Comparison of ENCODE assay signal across 8 cellular contexts in the genomic region with DNA sequence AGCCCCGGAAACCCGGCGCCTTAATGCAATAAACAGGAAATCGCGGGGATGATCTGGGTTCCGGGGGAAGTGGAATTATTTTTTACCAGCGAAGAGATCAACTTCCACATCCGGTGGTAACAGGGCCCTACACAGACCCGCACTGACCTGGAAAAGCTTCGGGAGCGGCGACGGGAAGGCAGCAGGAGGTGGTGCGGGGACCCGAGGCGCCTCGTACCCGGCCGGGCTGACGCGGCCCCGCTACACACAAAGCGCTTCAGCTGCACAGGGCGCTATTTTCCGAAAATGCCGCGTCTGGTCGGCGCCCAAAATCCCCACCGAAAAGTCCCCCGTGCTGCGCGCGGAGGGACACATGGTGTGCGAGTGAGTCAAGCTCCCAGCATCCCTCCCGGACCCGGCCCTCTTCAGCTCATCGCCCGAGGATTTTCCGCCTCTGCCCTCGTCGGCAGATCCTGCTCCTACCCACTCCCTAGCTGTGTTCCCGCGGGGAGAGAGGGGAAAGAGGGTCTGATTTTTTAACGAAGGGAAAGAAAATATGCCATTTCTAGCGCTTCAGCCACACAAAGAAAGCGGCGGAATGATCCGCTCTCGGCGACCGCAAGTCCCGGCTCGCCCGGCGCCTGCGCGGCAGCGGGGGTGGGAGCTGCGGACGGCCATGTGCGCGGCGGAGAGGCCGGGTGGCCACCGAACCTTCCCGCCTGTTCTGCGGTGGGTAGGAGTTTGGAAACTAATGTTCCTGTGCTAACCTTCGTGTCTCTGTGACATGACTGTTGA. TPM values are rescaled to one million over a fixed set of nuclear protein-coding genes. Genes with fewer than 3 reads are reported as not detected.
DNase-seq lines count a peak whose midpoint lies in the region; ATAC-seq, FAIRE-seq and TF ChIP-seq lines count a peak whose summit lies in the region.

GABPB1 (minus strand) TSS at position 361 of the 774 bp plus-strand sequence. CDS start 45,400 bp downstream, outside the sequence.

- peaks cover 26% of the 10 kb centered on the region for H3K36me3 Mint-ChIP-seq in CD4-positive, CD25-positive, alpha-beta regulatory T cell
- peaks cover 47% of the 10 kb centered on the region for H3K36me3 Mint-ChIP-seq in activated CD8-positive, alpha-beta memory T cell treated with anti-CD3 and anti-CD28 coated beads, Interleukin-2, amount 10 ng/mL, durations not matched to agents 7 days and 5 days

- H3K9me3 Mint-ChIP-seq in CD4-positive, CD25-positive, alpha-beta regulatory T cell: peaks cover 0 to 3% (median 0%) of the 10 kb centered on the region in 7 donors
- no peaks in the 10 kb centered on the region for H3K9me3 Mint-ChIP-seq in activated CD8-positive, alpha-beta memory T cell treated with anti-CD3 and anti-CD28 coated beads, Interleukin-2, amount 10 ng/mL, durations not matched to agents 7 days and 5 days (ENCODE audit: low read depth)

- H3K79me1 ChIP-seq in H1 (ENCODE audit: low read depth, low read length) (peaks cover 3% of the 10 kb centered on the region; the same call in 1 of the 2 replicates), mesendoderm (ENCODE audit: low read length) (no peaks in the 10 kb centered on the region)

- no peak; a peak in 1 of 3 replicates for TF ChIP-seq EP300 in H1 (IDR thresholded peaks at IDR 0.05; ENCODE audit: borderline replicate concordance in 1 of 2, low read depth in 2 of 2, low read length in 2 of 2)

- no peaks in the 10 kb centered on the region for H3K9me3 ChIP-seq in CD4-positive, CD25-positive, alpha-beta regulatory T cell (ENCODE audit: control insufficient read depth in 2 of 2, low read length in 2 of 2)
- H3K9me3 ChIP-seq in H1 (ENCODE audit: insufficient read depth in 2 of 2, low read depth in 1 of 2, low read length in 1 of 2): no peaks in the 10 kb centered on the region

- peak; percentile 47 to 51 for ATAC-seq in CD4-positive, CD25-positive, alpha-beta regulatory T cell (ENCODE audit: low read depth in 2 of 2)
- ATAC-seq in GM19467 (IDR thresholded peaks at IDR 0.05; ENCODE audit: unreplicated experiment): peak; percentile 43
- peak; percentile 46 for ATAC-seq in activated CD8-positive, alpha-beta memory T cell treated with anti-CD3 and anti-CD28 coated beads, Interleukin-2, amount 10 ng/mL, durations not matched to agents 7 days and 5 days

- H2BK120ac ChIP-seq in H1 (replicated peaks; ENCODE audit: low read depth, low read length): peak within 1 kb of the TSS; percentile 58
- H2BK120ac ChIP-seq in mesendoderm (ENCODE audit: low read depth, low read length): peak within 1 kb of the TSS; percentile 50

- no peak for FAIRE-seq in H1 (lab: Jason Lieb, UNC)

- peaks cover 30 to 76% of the 10 kb centered on the region in 2 experiments for H3K79me2 ChIP-seq in H1 (ENCODE audit: control insufficient read depth in 1 of 2, insufficient read depth in 2 of 2, low read length in 2 of 2)
- peaks cover 65% of the 10 kb centered on the region for H3K79me2 ChIP-seq in mesendoderm (ENCODE audit: control insufficient read depth, insufficient read depth, low read length)

- TF ChIP-seq RAD21 in H1 (IDR thresholded peaks at IDR 0.05 in 1 of 2, conservative IDR thresholded peaks at IDR 0.05 in 1 of 2; ENCODE audit: low read depth in 2 of 2, low read length in 2 of 2): no peak

- peaks cover 0 to 1% of the 10 kb centered on the region in 2 experiments for H4K20me1 ChIP-seq in H1 (replicated peaks in 1 of 2; ENCODE audit: control insufficient read depth in 1 of 2, insufficient read depth in 2 of 2, low read length in 2 of 2)

- H2BK20ac ChIP-seq in H1 (ENCODE audit: low read length): peak within 1 kb of the TSS; percentile 61; the same call in 1 of the 2 replicates

- H2AFZ ChIP-seq in H1 (ENCODE audit: low read length): peak within 1 kb of the TSS; percentile 93

- H2BK5ac ChIP-seq in H1 (ENCODE audit: low read depth, low read length) (peak within 1 kb of the TSS; percentile 99), mesendoderm (ENCODE audit: low read length) (peak within 1 kb of the TSS; percentile 91)

- H3K14ac ChIP-seq in H1 (ENCODE audit: insufficient read length): peak within 1 kb of the TSS; percentile 44

- POLR2A ChIA-PET in H1 (lab: Charles Lee; ENCODE audit: partially characterized antibody): interaction anchor here (0.6 to 5.0 kb wide), 38 partner anchors 8 to 1272 kb away, joined by 3 to 34 read pairs (median 4); partner anchors contain the start of genes SLC27A2, TRPM7 and USP8

- peak within 1 kb of the TSS; percentile 99 for H3K4me3 ChIP-seq in CD4-positive, CD25-positive, alpha-beta regulatory T cell (ENCODE audit: low read depth, low read length)
- peak within 1 kb of the TSS; percentile 86 to 95 (median 92) for H3K4me3 ChIP-seq in H1 (ENCODE audit: extremely low read depth in 1 of 4, insufficient read depth in 2 of 4, low read depth in 3 of 4, low read length in 4 of 4)
- H3K4me3 ChIP-seq in mesendoderm (ENCODE audit: low read length): peak within 1 kb of the TSS; percentile 98

- H3K23me2 ChIP-seq in H1 (ENCODE audit: low read depth, low read length): 0 out of 2 replicates have a peak, but pooled peaks cover 2% of the 10 kb centered on the region

- H2BK12ac ChIP-seq in H1 (ENCODE audit: low read depth, low read length): peak within 1 kb of the TSS; percentile 92; the same call in 1 of the 2 replicates

- peak; percentile 86 to 97 for TF ChIP-seq POLR2A in H1 (IDR thresholded peaks at IDR 0.05; ENCODE audit: control extremely low read depth in 1 of 2, low read depth in 2 of 2, low read length in 2 of 2)

- WGBS in H1 (ENCODE audit: extremely low coverage in 1 of 2, insufficient coverage in 1 of 2, insufficient read length in 1 of 2, insufficient replicate concordance in 2 of 2, low coverage in 1 of 2, low lambda C conversion rate in 2 of 2, missing lambda C conversion rate in 1 of 2), 2 experiments: 1% methylated on average over 57 of the region's 69 CpGs; no CpG with 5 or more reads in 1 of the 2 experiments
- no CpG with 5 or more reads among the region's 69 CpGs for WGBS in mesendoderm (ENCODE audit: extremely low coverage, insufficient coverage, low lambda C conversion rate)

- TF ChIP-seq CTCF in H1 (IDR thresholded peaks at IDR 0.05; ENCODE audit: control extremely low read depth in 1 of 3, insufficient read depth in 1 of 3, low read depth in 1 of 3, low read length in 3 of 3): no peak

- no peak within 1 kb of the TSS for H2BK15ac ChIP-seq in H1 (ENCODE audit: low read length)
- H2BK15ac ChIP-seq in mesendoderm (replicated peaks; ENCODE audit: low read depth): no peak within 1 kb of the TSS

- H4K5ac ChIP-seq in H1 (ENCODE audit: insufficient read length, low read depth, low read length) (peak within 1 kb of the TSS; percentile 97), mesendoderm (ENCODE audit: low read length) (peak within 1 kb of the TSS; percentile 90)

- H3K23ac ChIP-seq in H1 (ENCODE audit: insufficient read length) (no peak within 1 kb of the TSS), mesendoderm (ENCODE audit: low read length) (peak within 1 kb of the TSS; percentile 31)

- peak within 1 kb of the TSS; percentile 99 for H3K27ac Mint-ChIP-seq in CD4-positive, CD25-positive, alpha-beta regulatory T cell
- peak within 1 kb of the TSS; percentile 97 for H3K27ac Mint-ChIP-seq in activated CD8-positive, alpha-beta memory T cell treated with anti-CD3 and anti-CD28 coated beads, Interleukin-2, amount 10 ng/mL, durations not matched to agents 7 days and 5 days

- CTCF ChIA-PET in activated CD8-positive, alpha-beta memory T cell treated with anti-CD3 and anti-CD28 coated beads, Interleukin-2, amount 10 ng/mL, durations not matched to agents 7 days and 5 days (lab: Charles Lee): interaction anchor here (0.8 to 1.2 kb wide), 4 partner anchors 70 to 554 kb away, joined by 3 to 4 read pairs (median 3); partner anchors contain the start of genes AP4E1 and USP8
- CTCF ChIA-PET in H1 (lab: Charles Lee; ENCODE audit: partially characterized antibody): interaction anchor here (1.0 kb wide), 1 partner anchor 9 kb away, joined by 3 read pairs; no protein-coding TSS in a partner anchor

- H3K27me3 ChIP-seq in CD4-positive, CD25-positive, alpha-beta regulatory T cell (ENCODE audit: control insufficient read depth, insufficient read depth, low read length): no peaks in the 10 kb centered on the region
- no peaks in the 10 kb centered on the region for H3K27me3 ChIP-seq in H1 (replicated peaks in 1 of 4; ENCODE audit: control insufficient read depth in 3 of 4, extremely low read depth in 1 of 4, insufficient read depth in 3 of 4, low read length in 3 of 4)
- H3K27me3 ChIP-seq in mesendoderm (ENCODE audit: insufficient read depth, low read length, poor library complexity): no peaks in the 10 kb centered on the region

- H3K56ac ChIP-seq in H1 (replicated peaks; ENCODE audit: insufficient read length, low read depth, low read length): peak within 1 kb of the TSS; percentile 95
- peak within 1 kb of the TSS; percentile 88 for H3K56ac ChIP-seq in mesendoderm (ENCODE audit: low read length)

- peak within 1 kb of the TSS; percentile 95 to 99 (median 98) for H3K4me3 Mint-ChIP-seq in CD4-positive, CD25-positive, alpha-beta regulatory T cell
- peak within 1 kb of the TSS; percentile 85 for H3K4me3 Mint-ChIP-seq in activated CD8-positive, alpha-beta memory T cell treated with anti-CD3 and anti-CD28 coated beads, Interleukin-2, amount 10 ng/mL, durations not matched to agents 7 days and 5 days

- H3K27me3 Mint-ChIP-seq in CD4-positive, CD25-positive, alpha-beta regulatory T cell: peaks cover 10% of the 10 kb centered on the region
- H3K27me3 Mint-ChIP-seq in activated CD8-positive, alpha-beta memory T cell treated with anti-CD3 and anti-CD28 coated beads, Interleukin-2, amount 10 ng/mL, durations not matched to agents 7 days and 5 days: no peaks in the 10 kb centered on the region

- H3K9ac ChIP-seq in H1 (replicated peaks in 1 of 4; ENCODE audit: extremely low read depth in 1 of 4, low read depth in 3 of 4, low read length in 3 of 4) (peak within 1 kb of the TSS; percentile 92 to 100 (median 98)), mesendoderm (ENCODE audit: low read length) (peak within 1 kb of the TSS; percentile 80)

- H3K36me3 ChIP-seq in CD4-positive, CD25-positive, alpha-beta regulatory T cell (ENCODE audit: control insufficient read depth, insufficient read depth, low read length): no peaks in the 10 kb centered on the region
- H3K36me3 ChIP-seq in H1 (ENCODE audit: control insufficient read depth in 2 of 4, insufficient read depth in 4 of 4, low read length in 3 of 4): peaks cover 0 to 14% (median 3%) of the 10 kb centered on the region in 4 experiments; a peak in 3 of 8 replicates
- H3K36me3 ChIP-seq in mesendoderm (ENCODE audit: control insufficient read depth, insufficient read depth, low read length): no peaks in the 10 kb centered on the region

- peak within 1 kb of the TSS; percentile 86 for H4K91ac ChIP-seq in H1 (replicated peaks; ENCODE audit: insufficient read length, low read length)

- peaks cover 27 to 61% (median 50%) of the 10 kb centered on the region in 4 donors for H3K4me1 Mint-ChIP-seq in CD4-positive, CD25-positive, alpha-beta regulatory T cell
- peaks cover 49% of the 10 kb centered on the region for H3K4me1 Mint-ChIP-seq in activated CD8-positive, alpha-beta memory T cell treated with anti-CD3 and anti-CD28 coated beads, Interleukin-2, amount 10 ng/mL, durations not matched to agents 7 days and 5 days

- H3K4ac ChIP-seq in H1 (replicated peaks; ENCODE audit: insufficient read length, low read depth, low read length) (peak within 1 kb of the TSS; percentile 70), mesendoderm (ENCODE audit: low read depth, low read length) (peak within 1 kb of the TSS; percentile 99)

- H3K4me2 ChIP-seq in H1 (ENCODE audit: insufficient read depth in 1 of 2, low read depth in 2 of 2, low read length in 2 of 2): peak within 1 kb of the TSS; percentile 79
- H3K4me2 ChIP-seq in mesendoderm (ENCODE audit: low read length): peak within 1 kb of the TSS; percentile 57

- peaks cover 53% of the 10 kb centered on the region for H3K4me1 ChIP-seq in CD4-positive, CD25-positive, alpha-beta regulatory T cell (ENCODE audit: control insufficient read depth, insufficient read depth, low read length, poor library complexity, severe bottlenecking)
- H3K4me1 ChIP-seq in H1 (replicated peaks in 1 of 4; ENCODE audit: control insufficient read depth in 3 of 4, insufficient read depth in 4 of 4, low read length in 3 of 4) (peaks cover 0 to 5% (median under 1%) of the 10 kb centered on the region in 4 experiments; a peak in 3 of 7 replicates), mesendoderm (ENCODE audit: control insufficient read depth, low read depth, low read length) (no peaks in the 10 kb centered on the region)

- peak within 1 kb of the TSS; percentile 100 for H3K18ac ChIP-seq in H1 (ENCODE audit: extremely low read depth, low read length)
- H3K18ac ChIP-seq in mesendoderm (ENCODE audit: low read length): peak within 1 kb of the TSS; percentile 97

- H4K8ac ChIP-seq in H1 (ENCODE audit: extremely low read depth, insufficient read depth, low read length) (peak within 1 kb of the TSS; percentile 100), mesendoderm (ENCODE audit: low read depth, low read length) (peak within 1 kb of the TSS; percentile 17)

- H3K27ac ChIP-seq in CD4-positive, CD25-positive, alpha-beta regulatory T cell (ENCODE audit: insufficient read depth, low read length, poor library complexity, severe bottlenecking): peak within 1 kb of the TSS; percentile 99
- H3K27ac ChIP-seq in H1 (ENCODE audit: low read depth, low read length) (peak within 1 kb of the TSS; percentile 99), mesendoderm (ENCODE audit: low read depth, low read length) (peak within 1 kb of the TSS; percentile 96)

- DNase-seq in CD4-positive, CD25-positive, alpha-beta regulatory T cell: peak; percentile 76 to 95 (median 90)
- DNase-seq in HT1080 (ENCODE audit: low read depth) (peak; percentile 87), NOMO-1 treated with dmso at 0.1 percent for 144 hours (lab: John Stamatoyannopoulos, UW; ENCODE audit: unreplicated experiment) (peak; percentile 84), H1 (ENCODE audit: low read depth in 1 of 2, low spot score in 2 of 2) (peak; percentile 59 to 90), mesendoderm (peak; percentile 97)
- DNase-seq in activated CD8-positive, alpha-beta memory T cell treated with anti-CD3 and anti-CD28 coated beads, Interleukin-2, amount 10 ng/mL, durations not matched to agents 7 days and 5 days: peak; percentile 91
- DNase-seq in stimulated activated CD8-positive, alpha-beta memory T cell treated with anti-CD3 and anti-CD28 coated beads, Interleukin-12 subunit alpha, Interleukin-12 subunit beta, amount 100 ng/mL, for 4 hours (ENCODE audit: low read depth): peak; percentile 83

- H2AK5ac ChIP-seq in H1 (ENCODE audit: low read depth, low read length) (peak within 1 kb of the TSS; percentile 100), mesendoderm (ENCODE audit: low read length) (peak within 1 kb of the TSS; percentile 83)

RNA-seq across cellular contexts. Expression of gene GABPB1, which starts in this region (rescaled TPM):
- total RNA-seq in CD4-positive, CD25-positive, alpha-beta regulatory T cell: 31.0 TPM
- 10 to 100 TPM; 29.9 to 38.3 (median 34.2) TPM for polyA plus RNA-seq in CD4-positive, CD25-positive, alpha-beta regulatory T cell
- 55.7 and 56.0 TPM in 2 replicates for total RNA-seq in HT1080 (2014; rRNA removed; shearing (Covaris generic))
- 38.1 TPM in 2 replicates for polyA plus RNA-seq in HT1080 (2015; cell fraction: cytosol; rRNA removed)
- polyA plus RNA-seq in HT1080 (2015; cell fraction: nucleus; rRNA removed): 35.5 and 41.1 TPM in 2 replicates
- total RNA-seq in activated CD8-positive, alpha-beta memory T cell treated with anti-CD3 and anti-CD28 coated beads, Interleukin-2, amount 10 ng/mL, durations not matched to agents 7 days and 5 days: 10 to 100 TPM; 31.1 to 46.8 TPM
- total RNA-seq in H1 (2021; fragmentation: NEBNext Ultra II Directional; extraction: Animal tissue kit (Norgen Biotek cat#: 25700)): 32.3 and 34.3 TPM in 2 replicates
- 21.1 and 24.5 TPM in 2 replicates for polyA plus RNA-seq in H1 (2011; rRNA removed)
- 26.4 TPM for polyA plus RNA-seq in H1 (2011; cell fraction: cytosol; rRNA removed)
- 17.3 TPM for polyA plus RNA-seq in H1 (2011; cell fraction: nucleus; rRNA removed)
- 20.5 to 25.8 TPM (median 22.0 TPM) in 4 replicates for polyA plus RNA-seq in H1 (2012, experiment 1 of 2)
- polyA plus RNA-seq in H1 (2012, experiment 2 of 2): 2.0 TPM
- polyA plus RNA-seq in H1 (2013, experiment 1 of 2): 18.2 TPM
- 17.7 TPM for polyA plus RNA-seq in H1 (2013, experiment 2 of 2)
- 53.2 and 62.8 TPM in 2 replicates for polyA minus RNA-seq in H1 (2011; rRNA and poly(A)+ RNA removed)
- 24.5 TPM for polyA minus RNA-seq in H1 (2011; cell fraction: cytosol; rRNA and poly(A)+ RNA removed)
- 25.4 TPM for polyA minus RNA-seq in H1 (2011; cell fraction: nucleus; rRNA and poly(A)+ RNA removed)
- polyA plus RNA-seq in mesendoderm (2013, experiment 1 of 2): 32.5 TPM
- 31.4 TPM for polyA plus RNA-seq in mesendoderm (2013, experiment 2 of 2)

Comparison
In these comparisons a context has a peak if more than half of its experiments do, and no peak if none do; other contexts are left out.
1. Peak in every context shown above with its lines: DNase-seq, ATAC-seq, H3K4me3 ChIP-seq and H3K27ac ChIP-seq.